Comparison of ENCODE assay signal across 17 cellular contexts in the genomic region with DNA sequence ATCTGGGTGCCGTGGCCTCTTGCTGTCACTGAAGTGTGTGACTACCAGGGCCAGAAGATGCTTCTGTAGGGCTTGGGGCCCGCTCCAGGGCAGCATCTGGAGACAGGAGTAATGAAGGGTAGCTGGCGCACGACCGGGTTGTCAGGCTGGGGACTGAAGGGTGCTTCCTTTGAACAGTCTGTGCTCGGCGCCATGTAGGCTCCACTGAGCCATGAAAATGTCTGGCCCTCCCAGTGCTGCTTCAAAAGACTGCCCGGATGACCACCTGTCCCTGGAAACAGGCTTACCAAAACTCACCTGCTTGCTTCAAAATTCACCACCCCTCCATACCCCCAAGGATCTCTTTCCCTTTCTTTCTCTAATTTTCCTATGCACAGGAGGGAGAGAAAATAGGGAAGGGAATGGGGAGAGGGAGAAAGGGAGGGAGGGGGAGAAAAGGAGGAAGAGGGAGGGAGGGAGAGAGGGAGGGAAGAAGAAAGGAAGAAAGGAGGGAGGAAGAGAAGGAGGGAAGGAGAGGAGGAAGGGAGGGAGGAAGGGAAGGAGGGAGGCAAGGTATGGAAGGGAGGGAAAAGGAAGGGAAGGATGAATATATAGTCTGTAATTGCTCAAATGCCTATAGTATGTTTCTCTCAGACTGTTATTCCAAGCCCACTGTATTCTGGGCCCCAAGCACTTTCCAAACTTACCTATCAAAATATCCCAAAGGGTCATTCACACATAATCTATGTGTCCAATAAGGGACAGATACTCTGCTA. TPM values are rescaled to one million over a fixed set of nuclear protein-coding genes. Genes with fewer than 3 reads are reported as not detected.
DNase-seq lines count a peak whose midpoint lies in the region; ATAC-seq, FAIRE-seq and TF ChIP-seq lines count a peak whose summit lies in the region.
"Had no signal": no experiment of that assay in that cellular context is flagged by ENCODE, and none has a peak within 500 bp of the region (broad histone marks: within the 10 kb centered on the region; RNA-seq: fewer than 3 reads in every experiment).

No MANE protein-coding gene starts in this region.

- no peak overlapping the region for H3K27ac Mint-ChIP-seq in activated CD4-positive, alpha-beta T cell treated with anti-CD3 and anti-CD28 coated beads, Interleukin-2, amount 10 ng/mL, durations not matched to agents 24 days and 14 days
- H3K27ac Mint-ChIP-seq: CD14-positive monocyte; CD8-positive, alpha-beta T cell; GM23338 had no signal

- H2BK12ac ChIP-seq in neuronal stem cell (ENCODE audit: low read length): no peak overlapping the region

- no peak for TF ChIP-seq POLR2A in K562 (conservative IDR thresholded peaks at IDR 0.05)

- peak overlapping the region; percentile 11 for H3K18ac ChIP-seq in neuronal stem cell (ENCODE audit: low read length)

- no peaks in the 10 kb centered on the region for H3K4me1 Mint-ChIP-seq in activated CD4-positive, alpha-beta T cell treated with anti-CD3 and anti-CD28 coated beads, Interleukin-2, amount 10 ng/mL, durations not matched to agents 24 days and 14 days
- H3K4me1 Mint-ChIP-seq: CD14-positive monocyte had no signal

- FAIRE-seq in K562 (lab: Jason Lieb, UNC): no peak
- FAIRE-seq: A204.1, D721Med, HTR-8/SVneo had no signal

- no peak overlapping the region for H3K4me3 ChIP-seq in K562
- H3K4me3 ChIP-seq in neuronal stem cell (ENCODE audit: low read length in 2 of 2): no peak overlapping the region
- H3K4me3 ChIP-seq: GM23338 had no signal

- H3K36me3 Mint-ChIP-seq in activated CD4-positive, alpha-beta T cell treated with anti-CD3 and anti-CD28 coated beads, Interleukin-2, amount 10 ng/mL, durations not matched to agents 24 days and 14 days (ENCODE audit: low read depth): no peaks in the 10 kb centered on the region
- H3K36me3 Mint-ChIP-seq: CD14-positive monocyte; CD8-positive, alpha-beta T cell had no signal

- WGBS in K562 (ENCODE audit: insufficient coverage, low coverage, missing lambda C conversion rate): 1% methylated on average over 8 of the region's 8 CpGs
- WGBS in neuronal stem cell (ENCODE audit: extremely low coverage in 2 of 2, insufficient read length in 2 of 2, insufficient replicate concordance in 1 of 2), 2 donors: no CpG with 5 or more reads among the region's 8 CpGs

- no peaks in the 10 kb centered on the region for H3K27me3 Mint-ChIP-seq in activated CD4-positive, alpha-beta T cell treated with anti-CD3 and anti-CD28 coated beads, Interleukin-2, amount 10 ng/mL, durations not matched to agents 24 days and 14 days

- H3K4ac ChIP-seq in neuronal stem cell (ENCODE audit: low read length): no peak overlapping the region

- no peak for TF ChIP-seq RAD21 in K562 (CRISPR knock-in tag; conservative IDR thresholded peaks at IDR 0.05 in 1 of 2, IDR thresholded peaks at IDR 0.05 in 1 of 2)

- H2BK15ac ChIP-seq in neuronal stem cell (ENCODE audit: low read length): no peak overlapping the region

- TF ChIP-seq CTCF in K562 (IDR thresholded peaks at IDR 0.05 in 2 of 3, conservative IDR thresholded peaks at IDR 0.05 in 1 of 3; ENCODE audit: insufficient read depth in 2 of 3, low read depth in 1 of 3, low read length in 3 of 3): no peak

- in situ Hi-C loops in G401 (cut with HindIII; ENCODE audit: low sequenced_read_pairs): no loop called here
- in situ Hi-C loops in K562 (cut with MboI): no loop called here

- H3K36me3 ChIP-seq in K562 (ENCODE audit: control insufficient read depth, insufficient read depth, low read length): no peaks in the 10 kb centered on the region
- no peaks in the 10 kb centered on the region for H3K36me3 ChIP-seq in neuronal stem cell (replicated peaks in 1 of 2; ENCODE audit: control insufficient read depth in 2 of 2, insufficient read depth in 2 of 2, low read length in 2 of 2)

- H2AFZ ChIP-seq in K562 (ENCODE audit: low read depth, low read length): no peak overlapping the region
- H2AFZ ChIP-seq in neuronal stem cell (ENCODE audit: low read length): no peak overlapping the region
- H2AFZ ChIP-seq: GM23338 had no signal

- H3K9me3 ChIP-seq in K562 (replicated peaks; ENCODE audit: control insufficient read depth, insufficient read depth, low read depth, low read length): no peaks in the 10 kb centered on the region
- no peaks in the 10 kb centered on the region for H3K9me3 ChIP-seq in neuronal stem cell (replicated peaks in 1 of 2; ENCODE audit: control insufficient read depth in 2 of 2, insufficient read depth in 1 of 2, low read depth in 1 of 2, low read length in 2 of 2)

- no peak overlapping the region for H3K23ac ChIP-seq in neuronal stem cell (ENCODE audit: low read depth, low read length, poor library complexity)

- no peaks in the 10 kb centered on the region for H4K20me1 ChIP-seq in K562 (replicated peaks; ENCODE audit: control insufficient read depth, insufficient read depth, low read length)

- BruUV-seq in K562 (replicated peaks; lab: Mats Ljungman, UMichigan): no TSS peak

- H3K4me3 Mint-ChIP-seq in activated CD4-positive, alpha-beta T cell treated with anti-CD3 and anti-CD28 coated beads, Interleukin-2, amount 10 ng/mL, durations not matched to agents 24 days and 14 days: no peak overlapping the region
- H3K4me3 Mint-ChIP-seq: CD14-positive monocyte; CD8-positive, alpha-beta T cell; GM23338 had no signal

- H3K4me1 ChIP-seq in K562 (replicated peaks in 1 of 2; ENCODE audit: control insufficient read depth in 2 of 2, insufficient read depth in 2 of 2, low read length in 2 of 2) (no peaks in the 10 kb centered on the region), neuronal stem cell (ENCODE audit: control insufficient read depth in 2 of 2, insufficient read depth in 1 of 2, low read depth in 1 of 2, low read length in 2 of 2) (peaks cover 0 to 1% of the 10 kb centered on the region in 2 donors)

- H3K27me3 ChIP-seq in K562 (ENCODE audit: control insufficient read depth in 2 of 2, insufficient read depth in 2 of 2, low read length in 2 of 2) (no peaks in the 10 kb centered on the region; a peak in 2 of 5 replicates), neuronal stem cell (ENCODE audit: control insufficient read depth in 3 of 3, insufficient read depth in 3 of 3, low read depth in 1 of 3, low read length in 3 of 3) (no peaks in the 10 kb centered on the region)

- intact Hi-C loops in K562 (cut with micrococcal nuclease): no loop called here
- intact Hi-C loops in activated CD4-positive, alpha-beta T cell treated with anti-CD3 and anti-CD28 coated beads, Interleukin-2, amount 10 ng/mL, durations not matched to agents 24 days and 14 days (cut with micrococcal nuclease): no loop called here

- H3K14ac ChIP-seq in neuronal stem cell (ENCODE audit: low read length): no peak overlapping the region

- TF ChIP-seq EP300 in K562 (IDR thresholded peaks at IDR 0.05; ENCODE audit: low read length): no peak

- H2AK5ac ChIP-seq in neuronal stem cell (ENCODE audit: low read depth, low read length): no peak overlapping the region

- no peaks in the 10 kb centered on the region for H3K79me1 ChIP-seq in neuronal stem cell (ENCODE audit: low read depth, low read length)

- CTCF ChIA-PET in K562 (lab: Yijun Ruan, JAX; ENCODE audit: low intra/inter-chr PET ratio): no interaction called here

- POLR2A ChIA-PET in K562 (lab: Yijun Ruan, JAX): no interaction called here

- no peak overlapping the region for H3K4me2 ChIP-seq in K562 (ENCODE audit: insufficient read depth, low read length)
- H3K4me2 ChIP-seq in neuronal stem cell (ENCODE audit: insufficient read depth, low read length, poor library complexity, severe bottlenecking): no peak overlapping the region
- H3K4me2 ChIP-seq: GM23338 had no signal

- H3K27ac ChIP-seq in K562 (ENCODE audit: extremely low read depth, low read depth, low read length): no peak overlapping the region
- no peak overlapping the region for H3K27ac ChIP-seq in neuronal stem cell (replicated peaks; ENCODE audit: low read length)

- H3K9ac ChIP-seq in K562 (ENCODE audit: insufficient read depth in 1 of 2, low read depth in 2 of 2, low read length in 2 of 2) (no peak overlapping the region), neuronal stem cell (ENCODE audit: low read depth, low read length, poor library complexity) (peak overlapping the region; percentile 18)

- H2BK120ac ChIP-seq in neuronal stem cell (ENCODE audit: low read depth, low read length): no peak overlapping the region

- peak; percentile 51 for DNase-seq in G401 (ENCODE audit: low spot score)
- no peak for DNase-seq in K562 (ENCODE audit: extremely low read depth in 1 of 4, low spot score in 3 of 4)
- DNase-seq in left kidney (ENCODE audit: low read depth, low spot score): peak; percentile 67
- no peak for DNase-seq in neuronal stem cell (ENCODE audit: low spot score)
- no peak for DNase-seq in activated CD4-positive, alpha-beta T cell treated with anti-CD3 and anti-CD28 coated beads, Interleukin-2, amount 10 ng/mL, durations not matched to agents 24 days and 14 days
- no peak for DNase-seq in activated CD8-positive, alpha-beta memory T cell treated with anti-CD3 and anti-CD28 coated beads for 24 hours
- DNase-seq: CD8-positive, alpha-beta T cell; COR-L47; DMS153; H7; KBM-7 had no signal

- H2BK5ac ChIP-seq in neuronal stem cell (ENCODE audit: low read length): no peak overlapping the region

- no peak overlapping the region for H4K8ac ChIP-seq in neuronal stem cell (ENCODE audit: low read depth, low read length)

- ATAC-seq in K562 (no peak), GM21423 (IDR thresholded peaks at IDR 0.05; ENCODE audit: unreplicated experiment) (no peak)
- ATAC-seq: CD8-positive, alpha-beta T cell; GM23338 had no signal

- no peaks in the 10 kb centered on the region for H3K9me1 ChIP-seq in K562 (ENCODE audit: control insufficient read depth, insufficient read depth, low read length)

- H3K9me3 Mint-ChIP-seq in activated CD4-positive, alpha-beta T cell treated with anti-CD3 and anti-CD28 coated beads, Interleukin-2, amount 10 ng/mL, durations not matched to agents 24 days and 14 days: no peaks in the 10 kb centered on the region
- H3K9me3 Mint-ChIP-seq: CD8-positive, alpha-beta T cell; GM23338 had no signal

- H3K79me2 ChIP-seq in K562 (ENCODE audit: control insufficient read depth, insufficient read depth, low read length): no peaks in the 10 kb centered on the region

- no peak overlapping the region for H4K91ac ChIP-seq in neuronal stem cell (ENCODE audit: low read depth, low read length, poor library complexity)

RNA-seq across cellular contexts. Expression of a gene that starts 31.0 kb away (rescaled TPM):
- not detected in 2 replicates for total RNA-seq in G401 (2014; rRNA removed; shearing (Covaris generic))
- not detected in 2 replicates for total RNA-seq in K562 (2011; cell fraction: chromatin; rRNA removed; ENCODE audit: low replicate concordance)
- total RNA-seq in K562 (2011; cell fraction: nucleolus; rRNA removed): not detected in 2 replicates
- total RNA-seq in K562 (2011; cell fraction: nucleoplasm; rRNA removed): not detected in 2 replicates
- total RNA-seq in K562 (2014; rRNA removed) (not detected in 2 replicates), K562 (2014; rRNA removed; fragmentation: Illumina TruSeq; extraction: Trizol) (not detected in 2 replicates), K562 (2015; rRNA removed; fragmentation: Illumina TruSeq; extraction: Trizol) (not detected in 2 replicates), K562 (2021) (not detected in 2 replicates)
- polyA plus RNA-seq in K562 (2011; rRNA removed) (not detected in 2 replicates), K562 (2014; fragmentation: Illumina TruSeq; extraction: Trizol) (not detected in 2 replicates), K562 (2014; fragmentation: Nextera tagmentation; extraction: Ambion mirVana) (not detected), K562 (2014; rRNA removed) (not detected in 2 replicates)
- not detected in 2 replicates for polyA plus RNA-seq in K562 (2011; cell fraction: cytosol; rRNA removed)
- polyA plus RNA-seq in K562 (2011; cell fraction: nucleus; rRNA removed): not detected in 2 replicates
- polyA plus RNA-seq in K562 (2012): not detected in 2 replicates
- polyA minus RNA-seq in K562 (2011; rRNA and poly(A)+ RNA removed): not detected in 2 replicates
- polyA minus RNA-seq in K562 (2011; cell fraction: cytosol; rRNA and poly(A)+ RNA removed): not detected in 2 replicates
- polyA minus RNA-seq in K562 (2011; cell fraction: nucleus; rRNA and poly(A)+ RNA removed): not detected in 2 replicates
- polyA plus RNA-seq in neuronal stem cell (2013, experiment 1 of 2): 0.71 TPM
- polyA plus RNA-seq in neuronal stem cell (2013, experiment 2 of 2): 0.84 TPM
- not detected in 2 replicates for total RNA-seq in activated CD4-positive, alpha-beta T cell treated with anti-CD3 and anti-CD28 coated beads, Interleukin-2, amount 10 ng/mL, durations not matched to agents 24 days and 14 days
- total RNA-seq: CD8-positive, alpha-beta T cell had no signal
- polyA plus RNA-seq: CD14-positive monocyte had no signal

Comparison
In these comparisons a context has a peak if more than half of its experiments do, and no peak if none do; other contexts are left out.
1. DNase-seq: peak in G401 (single experiment) and left kidney (single experiment); none in K562 (0 of 4), neuronal stem cell (single experiment), activated CD4-positive, alpha-beta T cell treated with anti-CD3 and anti-CD28 coated beads, Interleukin-2, amount 10 ng/mL, durations not matched to agents 24 days and 14 days (single experiment) and activated CD8-positive, alpha-beta memory T cell treated with anti-CD3 and anti-CD28 coated beads for 24 hours (single experiment).